Comparison of ENCODE assay signal across 8 cellular contexts in the genomic region with DNA sequence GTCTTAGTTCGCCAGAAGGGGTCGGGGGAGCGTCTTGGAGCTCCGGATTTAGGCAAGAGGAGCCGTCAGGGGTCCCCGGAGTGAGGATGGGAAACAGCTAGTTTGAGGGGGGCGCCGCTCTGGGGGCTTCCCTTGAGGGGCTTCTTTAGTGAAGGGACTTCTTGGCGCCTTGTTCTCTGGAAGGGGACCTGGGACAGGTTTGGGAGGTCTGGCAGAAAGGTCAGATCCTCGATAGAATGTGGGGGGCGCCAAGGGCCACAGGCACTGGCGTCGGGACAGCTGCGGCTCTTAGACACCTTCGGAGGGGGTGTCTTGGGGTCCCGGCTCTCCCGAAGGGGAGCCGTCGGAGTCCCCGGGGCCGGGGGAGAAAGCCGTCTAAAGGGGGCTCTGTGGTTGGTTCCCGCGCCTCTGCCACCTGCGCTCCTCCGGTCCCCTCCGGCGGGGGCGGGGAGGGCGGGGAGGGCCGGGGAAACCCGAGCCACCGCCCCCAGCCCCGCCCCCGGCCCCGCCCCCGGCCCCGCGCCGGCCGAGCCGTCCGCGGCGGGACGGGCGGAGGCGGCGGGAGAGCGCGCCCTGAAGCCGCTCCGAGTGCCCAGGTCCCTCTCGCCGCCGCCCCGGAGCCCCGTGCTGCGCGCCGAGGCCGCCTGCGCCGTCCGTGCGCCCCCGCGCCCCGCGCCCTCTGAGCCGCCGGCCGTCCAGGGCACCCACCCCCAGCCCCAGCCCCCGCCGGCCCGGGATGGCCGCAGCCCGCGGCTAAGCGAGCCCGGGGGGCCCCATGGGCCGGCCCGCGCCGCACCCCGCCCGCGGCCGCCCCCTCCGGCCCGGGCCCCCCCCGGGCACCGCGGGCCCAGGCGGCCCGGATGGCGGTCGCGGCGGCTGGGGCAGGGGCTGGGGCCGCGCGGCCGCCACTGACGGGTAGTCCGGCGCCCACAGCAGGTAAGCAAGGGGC. TPM values are rescaled to one million over a fixed set of nuclear protein-coding genes. Genes with fewer than 3 reads are reported as not detected.
DNase-seq lines count a peak whose midpoint lies in the region; ATAC-seq, FAIRE-seq and TF ChIP-seq lines count a peak whose summit lies in the region.

A gene with protein sequence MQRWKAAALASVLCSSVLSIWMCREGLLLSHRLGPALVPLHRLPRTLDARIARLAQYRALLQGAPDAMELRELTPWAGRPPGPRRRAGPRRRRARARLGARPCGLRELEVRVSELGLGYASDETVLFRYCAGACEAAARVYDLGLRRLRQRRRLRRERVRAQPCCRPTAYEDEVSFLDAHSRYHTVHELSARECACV (plus strand): TSS at position 552 of the 949 bp plus-strand sequence. CDS start 19,099 bp downstream, outside the sequence.

- peak within 1 kb of the TSS; percentile 66 for H3K4me3 Mint-ChIP-seq in MCF 10A (ENCODE audit: unreplicated experiment)

- H3F3A ChIP-seq in SU-DHL-6 (ENCODE audit: insufficient read depth) = no peaks in the 10 kb centered on the region

- 0% methylated on average over 1 of the region's 107 CpGs for WGBS in right lobe of liver (ENCODE audit: insufficient coverage, low coverage, low lambda C conversion rate, missing lambda C conversion rate)
- WGBS in tibial nerve, 2 donors = 3 to 4% methylated on average over 22 to 40 of the region's 107 CpGs

- H3K9me3 Mint-ChIP-seq in MCF 10A (ENCODE audit: unreplicated experiment) = no peaks in the 10 kb centered on the region

- intact Hi-C loops in MCF 10A (cut with micrococcal nuclease) = loop anchor here (1.0 to 10.0 kb wide), 3 partner anchors 19 to 180 kb away; no protein-coding TSS in a partner anchor
- intact Hi-C loops in right lobe of liver (cut with DNase I) = loop anchor here (5.0 to 10.0 kb wide), 2 partner anchors 88 to 160 kb away; no protein-coding TSS in a partner anchor

- no peaks in the 10 kb centered on the region for H3K9me2 ChIP-seq in SU-DHL-6 (replicated peaks; ENCODE audit: insufficient read depth, low read length)

- no peaks in the 10 kb centered on the region for H3K79me2 ChIP-seq in SU-DHL-6 (ENCODE audit: insufficient read depth, low read length)

- CTCF ChIA-PET in MCF 10A (lab: Yijun Ruan, JAX) = interaction anchor here (0.6 to 2.1 kb wide), 38 partner anchors 8 to 563 kb away, joined by 3 to 45 read pairs (median 4); a partner anchor contains a TSS

- H3K4me2 ChIP-seq in SU-DHL-6 (ENCODE audit: low read depth, low read length, poor library complexity, severe bottlenecking) = peak within 1 kb of the TSS; percentile 73

- BruUV-seq in MCF 10A (replicated peaks; lab: Mats Ljungman, UMichigan) = no TSS peak

- H3K36me3 Mint-ChIP-seq in MCF 10A (ENCODE audit: insufficient read depth, unreplicated experiment) = peaks cover 9% of the 10 kb centered on the region

- no peaks in the 10 kb centered on the region for H3K4me1 Mint-ChIP-seq in MCF 10A (ENCODE audit: insufficient read depth, unreplicated experiment)

- no peak for FAIRE-seq in HTR-8/SVneo (lab: Jason Lieb, UNC)

- H3K4me3 ChIP-seq in SU-DHL-6 (ENCODE audit: insufficient read depth, low read length, poor library complexity, severe bottlenecking) (peak within 1 kb of the TSS; percentile 47), right lobe of liver (peak within 1 kb of the TSS; percentile 35 to 49 (median 48)), tibial nerve (peak within 1 kb of the TSS in 3 of 4 donors; percentile 9 to 34 (median 12))

- no peaks in the 10 kb centered on the region for H4K20me1 ChIP-seq in SU-DHL-6 (ENCODE audit: low read depth, low read length)

- H3K27ac Mint-ChIP-seq in MCF 10A (ENCODE audit: low read depth, unreplicated experiment) = no peak within 1 kb of the TSS

- no peak within 1 kb of the TSS for H3K27ac ChIP-seq in SU-DHL-6 (ENCODE audit: low read depth, low read length)
- H3K27ac ChIP-seq in right lobe of liver = no peak within 1 kb of the TSS
- H3K27ac ChIP-seq in tibial nerve = no peak within 1 kb of the TSS

- TF ChIP-seq CTCF in SU-DHL-6 (IDR thresholded peaks at IDR 0.05; ENCODE audit: insufficient read depth, low read length, poor library complexity, severe bottlenecking) = no peak
- no peak for TF ChIP-seq CTCF in MCF 10A (IDR thresholded peaks at IDR 0.05; ENCODE audit: unreplicated experiment)
- no peak for TF ChIP-seq CTCF in right lobe of liver (IDR thresholded peaks at IDR 0.05)
- no peak for TF ChIP-seq CTCF in tibial nerve (IDR thresholded peaks at IDR 0.05)

- H3K27me3 ChIP-seq in SU-DHL-6 (ENCODE audit: low read length) (no peaks in the 10 kb centered on the region), right lobe of liver (no peaks in the 10 kb centered on the region), tibial nerve (peaks cover 3 to 71% of the 10 kb centered on the region in 2 donors)

- H3K9me3 ChIP-seq in SU-DHL-6 (ENCODE audit: insufficient read depth, low read length) (no peaks in the 10 kb centered on the region), right lobe of liver (no peaks in the 10 kb centered on the region), tibial nerve (no peaks in the 10 kb centered on the region)

- H2AFZ ChIP-seq in SU-DHL-6 (ENCODE audit: low read depth, low read length, severe bottlenecking) = peak within 1 kb of the TSS; percentile 77

- H3K27me3 Mint-ChIP-seq in MCF 10A (ENCODE audit: insufficient read depth, unreplicated experiment) = no peaks in the 10 kb centered on the region

- peak; percentile 3 to 77 (median 66) for DNase-seq in NCI-H1417 (lab: John Stamatoyannopoulos, UW)
- DNase-seq in NCI-H1417 treated with DMSO at 0.1 percent for 48 hours (lab: John Stamatoyannopoulos, UW) = no peak
- peak; percentile 47 for DNase-seq in MCF 10A (ENCODE audit: unreplicated experiment)
- DNase-seq in right lobe of liver = peak in 2 of 3 donors; percentile 66 to 73
- DNase-seq in tibial nerve (ENCODE audit: low spot score in 2 of 2) = no peak
- no peak for DNase-seq in HTR-8/SVneo (ENCODE audit: insufficient read length, low spot score)

- ATAC-seq in right lobe of liver = peak; percentile 30 to 46 (median 34)
- ATAC-seq in GM18873 (IDR thresholded peaks at IDR 0.05; ENCODE audit: low FRiP score, unreplicated experiment) = no peak

- H3K4me1 ChIP-seq in right lobe of liver (peaks cover 0 to 41% (median 17%) of the 10 kb centered on the region in 4 donors), tibial nerve (peaks cover 0 to 40% (median 7%) of the 10 kb centered on the region in 4 donors)

- peak within 1 kb of the TSS; percentile 34 for H3K9ac ChIP-seq in SU-DHL-6 (ENCODE audit: low read length)

- no peak for TF ChIP-seq EP300 in tibial nerve (IDR thresholded peaks at IDR 0.05)

- H3K36me3 ChIP-seq in SU-DHL-6 (ENCODE audit: low read length) (no peaks in the 10 kb centered on the region), right lobe of liver (no peaks in the 10 kb centered on the region), tibial nerve (no peaks in the 10 kb centered on the region)

- TF ChIP-seq POLR2A in right lobe of liver (IDR thresholded peaks at IDR 0.05) = no peak
- TF ChIP-seq POLR2A in tibial nerve (IDR thresholded peaks at IDR 0.05) = no peak

- POLR2A ChIA-PET in MCF 10A (lab: Yijun Ruan, JAX) = interaction anchor here (0.5 to 1.6 kb wide), 8 partner anchors 14 to 173 kb away, joined by 3 to 21 read pairs (median 4); a partner anchor contains a TSS

RNA-seq across cellular contexts. Expression of the gene that starts here (rescaled TPM):
- 0.56 and 0.75 TPM in 2 replicates for total RNA-seq in MCF 10A (2022)
- total RNA-seq in right lobe of liver = 10 to 100 TPM in 3 of 6 experiments, 1 to 10 TPM in 3; 4.7 to 11.6 (median 9.8) TPM
- not detected for total RNA-seq in tibial nerve

Comparison
In these comparisons a context has a peak if more than half of its experiments do, and no peak if none do; other contexts are left out.
1. DNase-seq: peak in NCI-H1417 (3 of 3) and right lobe of liver (2 of 3); none in NCI-H1417 treated with DMSO at 0.1 percent for 48 hours (single experiment), tibial nerve (0 of 2) and HTR-8/SVneo (single experiment).
2. Peak in DNase-seq in MCF 10A; RNA of the gene not detected or under 1 TPM.
3. Peak in every context shown above with its lines, with median percentiles within 50 percentile points of each other: H3K4me3 ChIP-seq.